Comparison of ENCODE assay signal across 1 cellular context in the genomic region with DNA sequence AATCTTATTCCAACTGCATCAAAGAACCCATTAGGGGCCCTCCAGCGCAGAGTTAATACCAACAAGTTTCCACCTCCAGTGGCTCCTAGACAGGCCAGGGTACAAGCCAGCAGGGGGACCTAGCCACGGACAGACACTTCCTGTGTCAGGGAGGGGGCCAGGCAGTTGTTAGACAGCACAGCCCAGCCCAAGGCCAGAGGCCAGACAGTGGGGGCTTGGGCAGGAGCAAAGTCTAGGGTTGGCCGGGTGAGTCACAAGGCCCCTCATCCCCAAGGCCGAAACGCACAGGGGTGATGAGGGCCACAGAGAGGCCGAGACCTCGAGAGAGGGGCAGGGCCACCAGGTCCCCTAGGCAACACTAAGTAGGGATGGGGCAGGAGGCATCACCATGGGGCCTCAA.
A peak's percentile ranks its signal among the peaks of the same experiment; 100 is the strongest.
TF ChIP-seq lines count a peak whose summit lies in the region.

No MANE protein-coding gene starts in this region.

TF ChIP-seq in HepG2, 621 proteins besides CTCF, POLR2A, EP300 and RAD21 (continued from another document and continues in another):
- TF ChIP-seq, protein P1, sequence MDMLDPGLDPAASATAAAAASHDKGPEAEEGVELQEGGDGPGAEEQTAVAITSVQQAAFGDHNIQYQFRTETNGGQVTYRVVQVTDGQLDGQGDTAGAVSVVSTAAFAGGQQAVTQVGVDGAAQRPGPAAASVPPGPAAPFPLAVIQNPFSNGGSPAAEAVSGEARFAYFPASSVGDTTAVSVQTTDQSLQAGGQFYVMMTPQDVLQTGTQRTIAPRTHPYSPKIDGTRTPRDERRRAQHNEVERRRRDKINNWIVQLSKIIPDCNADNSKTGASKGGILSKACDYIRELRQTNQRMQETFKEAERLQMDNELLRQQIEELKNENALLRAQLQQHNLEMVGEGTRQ (IDR thresholded peaks at IDR 0.05; ENCODE audit: low read depth, low read length): no peak
- TF ChIP-seq, protein P1 (CRISPR knock-in tag; IDR thresholded peaks at IDR 0.05; ENCODE audit: borderline replicate concordance): no peak
- TF ChIP-seq ATM (IDR thresholded peaks at IDR 0.05; ENCODE audit: borderline replicate concordance): no peak
- TF ChIP-seq FOXK2 (IDR thresholded peaks at IDR 0.05): no peak
- TF ChIP-seq, protein P2, sequence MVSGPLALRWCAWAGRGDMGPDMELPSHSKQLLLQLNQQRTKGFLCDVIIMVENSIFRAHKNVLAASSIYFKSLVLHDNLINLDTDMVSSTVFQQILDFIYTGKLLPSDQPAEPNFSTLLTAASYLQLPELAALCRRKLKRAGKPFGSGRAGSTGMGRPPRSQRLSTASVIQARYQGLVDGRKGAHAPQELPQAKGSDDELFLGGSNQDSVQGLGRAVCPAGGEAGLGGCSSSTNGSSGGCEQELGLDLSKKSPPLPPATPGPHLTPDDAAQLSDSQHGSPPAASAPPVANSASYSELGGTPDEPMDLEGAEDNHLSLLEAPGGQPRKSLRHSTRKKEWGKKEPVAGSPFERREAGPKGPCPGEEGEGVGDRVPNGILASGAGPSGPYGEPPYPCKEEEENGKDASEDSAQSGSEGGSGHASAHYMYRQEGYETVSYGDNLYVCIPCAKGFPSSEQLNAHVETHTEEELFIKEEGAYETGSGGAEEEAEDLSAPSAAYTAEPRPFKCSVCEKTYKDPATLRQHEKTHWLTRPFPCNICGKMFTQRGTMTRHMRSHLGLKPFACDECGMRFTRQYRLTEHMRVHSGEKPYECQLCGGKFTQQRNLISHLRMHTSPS (CRISPR knock-in tag; IDR thresholded peaks at IDR 0.05; ENCODE audit: low read depth): peak; percentile 43; the same call in 1 of the 2 replicates
- TF ChIP-seq, protein P3, sequence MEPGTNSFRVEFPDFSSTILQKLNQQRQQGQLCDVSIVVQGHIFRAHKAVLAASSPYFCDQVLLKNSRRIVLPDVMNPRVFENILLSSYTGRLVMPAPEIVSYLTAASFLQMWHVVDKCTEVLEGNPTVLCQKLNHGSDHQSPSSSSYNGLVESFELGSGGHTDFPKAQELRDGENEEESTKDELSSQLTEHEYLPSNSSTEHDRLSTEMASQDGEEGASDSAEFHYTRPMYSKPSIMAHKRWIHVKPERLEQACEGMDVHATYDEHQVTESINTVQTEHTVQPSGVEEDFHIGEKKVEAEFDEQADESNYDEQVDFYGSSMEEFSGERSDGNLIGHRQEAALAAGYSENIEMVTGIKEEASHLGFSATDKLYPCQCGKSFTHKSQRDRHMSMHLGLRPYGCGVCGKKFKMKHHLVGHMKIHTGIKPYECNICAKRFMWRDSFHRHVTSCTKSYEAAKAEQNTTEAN (CRISPR knock-in tag; conservative IDR thresholded peaks at IDR 0.05): no peak
- no peak for TF ChIP-seq CEBPB (IDR thresholded peaks at IDR 0.05; ENCODE audit: borderline replicate concordance, low read depth, low read length)
- no peak for TF ChIP-seq ZFP90 (CRISPR knock-in tag; IDR thresholded peaks at IDR 0.05; ENCODE audit: borderline replicate concordance)
- TF ChIP-seq, protein P4, sequence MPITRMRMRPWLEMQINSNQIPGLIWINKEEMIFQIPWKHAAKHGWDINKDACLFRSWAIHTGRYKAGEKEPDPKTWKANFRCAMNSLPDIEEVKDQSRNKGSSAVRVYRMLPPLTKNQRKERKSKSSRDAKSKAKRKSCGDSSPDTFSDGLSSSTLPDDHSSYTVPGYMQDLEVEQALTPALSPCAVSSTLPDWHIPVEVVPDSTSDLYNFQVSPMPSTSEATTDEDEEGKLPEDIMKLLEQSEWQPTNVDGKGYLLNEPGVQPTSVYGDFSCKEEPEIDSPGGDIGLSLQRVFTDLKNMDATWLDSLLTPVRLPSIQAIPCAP (CRISPR knock-in tag; IDR thresholded peaks at IDR 0.05; ENCODE audit: low read depth): no peak
- TF ChIP-seq SIX4 (CRISPR knock-in tag; IDR thresholded peaks at IDR 0.05): no peak
- TF ChIP-seq SRF (IDR thresholded peaks at IDR 0.05; ENCODE audit: low read depth, low read length): no peak
- TF ChIP-seq ZNF652 (CRISPR knock-in tag; IDR thresholded peaks at IDR 0.05; ENCODE audit: borderline replicate concordance, low read depth): peak; percentile 92
- no peak for TF ChIP-seq SYNCRIP (IDR thresholded peaks at IDR 0.05; ENCODE audit: insufficient read depth, low read depth, low read length)
- TF ChIP-seq AGO2 (optimal IDR thresholded peaks at IDR 0.05; ENCODE audit: low read depth, low read length): no peak
- peak; percentile 88; the same call in 1 of the 2 replicates for TF ChIP-seq MAZ (IDR thresholded peaks at IDR 0.05; ENCODE audit: borderline replicate concordance, low read depth, low read length)
- TF ChIP-seq MAZ (CRISPR knock-in tag; IDR thresholded peaks at IDR 0.05; ENCODE audit: low read depth): peak; percentile 64; the same call in 1 of the 2 replicates
- TF ChIP-seq ZNF3 (CRISPR knock-in tag; IDR thresholded peaks at IDR 0.05): no peak
- TF ChIP-seq, protein P5, sequence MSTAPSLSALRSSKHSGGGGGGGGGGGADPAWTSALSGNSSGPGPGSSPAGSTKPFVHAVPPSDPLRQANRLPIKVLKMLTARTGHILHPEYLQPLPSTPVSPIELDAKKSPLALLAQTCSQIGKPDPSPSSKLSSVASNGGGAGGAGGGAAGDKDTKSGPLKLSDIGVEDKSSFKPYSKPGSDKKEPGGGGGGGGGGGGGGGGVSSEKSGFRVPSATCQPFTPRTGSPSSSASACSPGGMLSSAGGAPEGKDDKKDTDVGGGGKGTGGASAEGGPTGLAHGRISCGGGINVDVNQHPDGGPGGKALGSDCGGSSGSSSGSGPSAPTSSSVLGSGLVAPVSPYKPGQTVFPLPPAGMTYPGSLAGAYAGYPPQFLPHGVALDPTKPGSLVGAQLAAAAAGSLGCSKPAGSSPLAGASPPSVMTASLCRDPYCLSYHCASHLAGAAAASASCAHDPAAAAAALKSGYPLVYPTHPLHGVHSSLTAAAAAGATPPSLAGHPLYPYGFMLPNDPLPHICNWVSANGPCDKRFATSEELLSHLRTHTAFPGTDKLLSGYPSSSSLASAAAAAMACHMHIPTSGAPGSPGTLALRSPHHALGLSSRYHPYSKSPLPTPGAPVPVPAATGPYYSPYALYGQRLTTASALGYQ (CRISPR knock-in tag; IDR thresholded peaks at IDR 0.05): 0 out of 2 replicates have a peak, but pooled peaks have one; percentile 36
- TF ChIP-seq, protein P6, sequence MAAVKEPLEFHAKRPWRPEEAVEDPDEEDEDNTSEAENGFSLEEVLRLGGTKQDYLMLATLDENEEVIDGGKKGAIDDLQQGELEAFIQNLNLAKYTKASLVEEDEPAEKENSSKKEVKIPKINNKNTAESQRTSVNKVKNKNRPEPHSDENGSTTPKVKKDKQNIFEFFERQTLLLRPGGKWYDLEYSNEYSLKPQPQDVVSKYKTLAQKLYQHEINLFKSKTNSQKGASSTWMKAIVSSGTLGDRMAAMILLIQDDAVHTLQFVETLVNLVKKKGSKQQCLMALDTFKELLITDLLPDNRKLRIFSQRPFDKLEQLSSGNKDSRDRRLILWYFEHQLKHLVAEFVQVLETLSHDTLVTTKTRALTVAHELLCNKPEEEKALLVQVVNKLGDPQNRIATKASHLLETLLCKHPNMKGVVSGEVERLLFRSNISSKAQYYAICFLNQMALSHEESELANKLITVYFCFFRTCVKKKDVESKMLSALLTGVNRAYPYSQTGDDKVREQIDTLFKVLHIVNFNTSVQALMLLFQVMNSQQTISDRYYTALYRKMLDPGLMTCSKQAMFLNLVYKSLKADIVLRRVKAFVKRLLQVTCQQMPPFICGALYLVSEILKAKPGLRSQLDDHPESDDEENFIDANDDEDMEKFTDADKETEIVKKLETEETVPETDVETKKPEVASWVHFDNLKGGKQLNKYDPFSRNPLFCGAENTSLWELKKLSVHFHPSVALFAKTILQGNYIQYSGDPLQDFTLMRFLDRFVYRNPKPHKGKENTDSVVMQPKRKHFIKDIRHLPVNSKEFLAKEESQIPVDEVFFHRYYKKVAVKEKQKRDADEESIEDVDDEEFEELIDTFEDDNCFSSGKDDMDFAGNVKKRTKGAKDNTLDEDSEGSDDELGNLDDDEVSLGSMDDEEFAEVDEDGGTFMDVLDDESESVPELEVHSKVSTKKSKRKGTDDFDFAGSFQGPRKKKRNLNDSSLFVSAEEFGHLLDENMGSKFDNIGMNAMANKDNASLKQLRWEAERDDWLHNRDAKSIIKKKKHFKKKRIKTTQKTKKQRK (IDR thresholded peaks at IDR 0.05; ENCODE audit: low read length): no peak
- no peak for TF ChIP-seq ZNF839 (CRISPR knock-in tag; IDR thresholded peaks at IDR 0.05; ENCODE audit: borderline replicate concordance)
- no peak for TF ChIP-seq ZNF549 (CRISPR knock-in tag; IDR thresholded peaks at IDR 0.05)
- no peak for TF ChIP-seq ZNF34 (CRISPR knock-in tag; IDR thresholded peaks at IDR 0.05; ENCODE audit: borderline replicate concordance)
- TF ChIP-seq, protein P7, sequence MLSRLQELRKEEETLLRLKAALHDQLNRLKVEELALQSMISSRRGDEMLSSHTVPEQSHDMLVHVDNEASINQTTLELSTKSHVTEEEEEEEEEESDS (CRISPR knock-in tag; IDR thresholded peaks at IDR 0.05; ENCODE audit: borderline replicate concordance): no peak
- TF ChIP-seq, protein P8, sequence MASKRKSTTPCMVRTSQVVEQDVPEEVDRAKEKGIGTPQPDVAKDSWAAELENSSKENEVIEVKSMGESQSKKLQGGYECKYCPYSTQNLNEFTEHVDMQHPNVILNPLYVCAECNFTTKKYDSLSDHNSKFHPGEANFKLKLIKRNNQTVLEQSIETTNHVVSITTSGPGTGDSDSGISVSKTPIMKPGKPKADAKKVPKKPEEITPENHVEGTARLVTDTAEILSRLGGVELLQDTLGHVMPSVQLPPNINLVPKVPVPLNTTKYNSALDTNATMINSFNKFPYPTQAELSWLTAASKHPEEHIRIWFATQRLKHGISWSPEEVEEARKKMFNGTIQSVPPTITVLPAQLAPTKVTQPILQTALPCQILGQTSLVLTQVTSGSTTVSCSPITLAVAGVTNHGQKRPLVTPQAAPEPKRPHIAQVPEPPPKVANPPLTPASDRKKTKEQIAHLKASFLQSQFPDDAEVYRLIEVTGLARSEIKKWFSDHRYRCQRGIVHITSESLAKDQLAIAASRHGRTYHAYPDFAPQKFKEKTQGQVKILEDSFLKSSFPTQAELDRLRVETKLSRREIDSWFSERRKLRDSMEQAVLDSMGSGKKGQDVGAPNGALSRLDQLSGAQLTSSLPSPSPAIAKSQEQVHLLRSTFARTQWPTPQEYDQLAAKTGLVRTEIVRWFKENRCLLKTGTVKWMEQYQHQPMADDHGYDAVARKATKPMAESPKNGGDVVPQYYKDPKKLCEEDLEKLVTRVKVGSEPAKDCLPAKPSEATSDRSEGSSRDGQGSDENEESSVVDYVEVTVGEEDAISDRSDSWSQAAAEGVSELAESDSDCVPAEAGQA (IDR thresholded peaks at IDR 0.05; ENCODE audit: low read depth): no peak
- TF ChIP-seq, protein P8 (CRISPR knock-in tag; IDR thresholded peaks at IDR 0.05; ENCODE audit: borderline replicate concordance): no peak
- TF ChIP-seq, protein P9, sequence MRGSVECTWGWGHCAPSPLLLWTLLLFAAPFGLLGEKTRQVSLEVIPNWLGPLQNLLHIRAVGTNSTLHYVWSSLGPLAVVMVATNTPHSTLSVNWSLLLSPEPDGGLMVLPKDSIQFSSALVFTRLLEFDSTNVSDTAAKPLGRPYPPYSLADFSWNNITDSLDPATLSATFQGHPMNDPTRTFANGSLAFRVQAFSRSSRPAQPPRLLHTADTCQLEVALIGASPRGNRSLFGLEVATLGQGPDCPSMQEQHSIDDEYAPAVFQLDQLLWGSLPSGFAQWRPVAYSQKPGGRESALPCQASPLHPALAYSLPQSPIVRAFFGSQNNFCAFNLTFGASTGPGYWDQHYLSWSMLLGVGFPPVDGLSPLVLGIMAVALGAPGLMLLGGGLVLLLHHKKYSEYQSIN (CRISPR knock-in tag; IDR thresholded peaks at IDR 0.05; ENCODE audit: borderline replicate concordance): no peak
- TF ChIP-seq ZNF354B (CRISPR knock-in tag; IDR thresholded peaks at IDR 0.05): no peak
- TF ChIP-seq HNF4A (CRISPR knock-in tag; IDR thresholded peaks at IDR 0.05): peak; percentile 89
- TF ChIP-seq ZNF709 (CRISPR knock-in tag; IDR thresholded peaks at IDR 0.05): no peak
- TF ChIP-seq, protein P10, sequence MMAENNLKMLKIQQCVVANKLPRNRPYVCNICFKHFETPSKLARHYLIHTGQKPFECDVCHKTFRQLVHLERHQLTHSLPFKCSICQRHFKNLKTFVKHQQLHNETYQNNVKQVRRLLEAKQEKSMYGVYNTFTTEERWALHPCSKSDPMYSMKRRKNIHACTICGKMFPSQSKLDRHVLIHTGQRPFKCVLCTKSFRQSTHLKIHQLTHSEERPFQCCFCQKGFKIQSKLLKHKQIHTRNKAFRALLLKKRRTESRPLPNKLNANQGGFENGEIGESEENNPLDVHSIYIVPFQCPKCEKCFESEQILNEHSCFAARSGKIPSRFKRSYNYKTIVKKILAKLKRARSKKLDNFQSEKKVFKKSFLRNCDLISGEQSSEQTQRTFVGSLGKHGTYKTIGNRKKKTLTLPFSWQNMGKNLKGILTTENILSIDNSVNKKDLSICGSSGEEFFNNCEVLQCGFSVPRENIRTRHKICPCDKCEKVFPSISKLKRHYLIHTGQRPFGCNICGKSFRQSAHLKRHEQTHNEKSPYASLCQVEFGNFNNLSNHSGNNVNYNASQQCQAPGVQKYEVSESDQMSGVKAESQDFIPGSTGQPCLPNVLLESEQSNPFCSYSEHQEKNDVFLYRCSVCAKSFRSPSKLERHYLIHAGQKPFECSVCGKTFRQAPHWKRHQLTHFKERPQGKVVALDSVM (CRISPR knock-in tag; IDR thresholded peaks at IDR 0.05): no peak
- no peak for TF ChIP-seq NRL (CRISPR knock-in tag; IDR thresholded peaks at IDR 0.05; ENCODE audit: borderline replicate concordance)
- TF ChIP-seq, protein P11, sequence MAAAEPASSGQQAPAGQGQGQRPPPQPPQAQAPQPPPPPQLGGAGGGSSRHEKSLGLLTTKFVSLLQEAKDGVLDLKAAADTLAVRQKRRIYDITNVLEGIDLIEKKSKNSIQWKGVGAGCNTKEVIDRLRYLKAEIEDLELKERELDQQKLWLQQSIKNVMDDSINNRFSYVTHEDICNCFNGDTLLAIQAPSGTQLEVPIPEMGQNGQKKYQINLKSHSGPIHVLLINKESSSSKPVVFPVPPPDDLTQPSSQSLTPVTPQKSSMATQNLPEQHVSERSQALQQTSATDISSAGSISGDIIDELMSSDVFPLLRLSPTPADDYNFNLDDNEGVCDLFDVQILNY (CRISPR knock-in tag; conservative IDR thresholded peaks at IDR 0.05): no peak
